11 cellular contexts compared by ENCODE assay signal in genomic region chr11:111409915-111410314, GRCh38.
DNase-seq lines count a peak whose midpoint lies in the region; ATAC-seq and TF ChIP-seq lines count a peak whose summit lies in the region.
"Had no signal": no experiment of that assay in that cellular context is flagged by ENCODE, and none has a peak within 500 bp of the region (broad histone marks: within the 10 kb centered on the region; RNA-seq: fewer than 3 reads in every experiment).

No MANE protein-coding gene starts in this region.

- POLR2A ChIA-PET in RWPE1 (lab: Yijun Ruan, JAX; ENCODE audit: low non-redundant PET), result no interaction called here

- CTCF ChIA-PET in RWPE1 (lab: Yijun Ruan, JAX), result no interaction called here

- no peak for TF ChIP-seq CTCF in RWPE1 (conservative IDR thresholded peaks at IDR 0.05; ENCODE audit: low read depth)

- H3K27ac ChIP-seq in RWPE1, result no peak overlapping the region
- H3K27ac ChIP-seq: dorsolateral prefrontal cortex, parathyroid adenoma had no signal

- ATAC-seq in GM19351 (IDR thresholded peaks at IDR 0.05; ENCODE audit: unreplicated experiment), result peak; percentile 67
- ATAC-seq in HG02885 (IDR thresholded peaks at IDR 0.05; ENCODE audit: poor library complexity, unreplicated experiment), result peak; percentile 70

- DNase-seq in Kasumi-1 (lab: John Stamatoyannopoulos, UW) (peak; percentile 73 to 85), T1000 (lab: John Stamatoyannopoulos, UW) (no peak), NCI-H69 (lab: John Stamatoyannopoulos, UW) (no peak), RWPE1 (ENCODE audit: low spot score) (no peak), NK-92 (lab: John Stamatoyannopoulos, UW; ENCODE audit: unreplicated experiment) (no peak)
- DNase-seq: dorsolateral prefrontal cortex, NCI-H1092 treated with DMSO at 0.1 percent for 48 hours, T-helper 1 cell had no signal

Comparison
In these comparisons a context has a peak if more than half of its experiments do, and no peak if none do; other contexts are left out.
1. DNase-seq: peak in Kasumi-1 (2 of 2); none in T1000 (single experiment), NCI-H69 (single experiment), RWPE1 (single experiment) and NK-92 (single experiment).